In genomic region chr7:135326636-135327280, GRCh38 we compare ENCODE assay signal across 1 cellular context.
TF ChIP-seq lines count a peak whose summit lies in the region.

No MANE protein-coding gene starts in this region.

TF ChIP-seq in IMR-90, 13 proteins besides CTCF, POLR2A, EP300 and RAD21 (continued from another document):
- no peak for TF ChIP-seq ELK1 (IDR thresholded peaks at IDR 0.05; ENCODE audit: borderline replicate concordance, low read depth, low read length)
